ENCODE assay signal across 24 cellular contexts in the genomic region with DNA sequence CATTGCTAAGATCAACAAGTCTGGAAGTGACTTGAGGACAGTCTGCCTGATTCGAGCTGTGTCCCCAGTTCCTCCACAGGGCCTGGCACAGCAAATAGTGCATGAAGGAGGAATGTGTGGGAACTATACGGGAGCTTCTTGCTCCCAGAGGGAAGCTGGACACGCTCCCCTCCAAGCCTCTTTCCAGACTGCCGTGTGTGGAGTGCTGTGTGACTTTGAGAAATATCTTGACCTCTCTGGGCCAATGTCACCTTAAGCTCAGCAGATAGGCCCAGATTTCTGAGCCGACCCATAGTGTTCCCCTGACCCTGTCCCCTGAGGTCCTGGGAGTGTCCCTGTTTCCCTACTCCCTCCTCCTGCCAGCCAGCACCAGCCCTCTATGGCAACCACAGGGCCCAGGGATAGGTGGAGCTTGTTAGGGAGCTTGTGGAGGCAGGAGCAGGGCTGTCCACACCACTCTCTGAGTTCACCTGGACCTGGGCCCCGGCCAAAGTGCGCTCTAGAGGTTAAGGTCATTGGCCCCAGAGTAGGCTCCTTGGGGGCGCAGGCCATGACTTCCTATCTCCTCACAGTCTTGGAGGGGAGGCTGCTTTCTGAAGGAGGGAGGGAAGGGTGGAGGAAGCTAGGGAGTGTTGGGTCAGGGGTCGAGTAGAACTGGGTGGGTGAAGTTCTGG. TPM values are rescaled to one million over a fixed set of nuclear protein-coding genes. Genes with fewer than 3 reads are reported as not detected.
DNase-seq lines count a peak whose midpoint lies in the region; FAIRE-seq and TF ChIP-seq lines count a peak whose summit lies in the region.
"Had no signal": no experiment of that assay in that cellular context is flagged by ENCODE, and none has a peak within 500 bp of the region (broad histone marks: within the 10 kb centered on the region; RNA-seq: fewer than 3 reads in every experiment).

No MANE protein-coding gene starts in this region.

- H2BK15ac ChIP-seq in H1 (ENCODE audit: low read length), result no peak overlapping the region

- H3K4me2 ChIP-seq in BLaER1 (peak overlapping the region; percentile 80), H1 (ENCODE audit: insufficient read depth in 1 of 2, low read depth in 2 of 2, low read length in 2 of 2) (no peak overlapping the region), osteoblast (ENCODE audit: insufficient read depth, low read length) (no peak overlapping the region), PC-9 (no peak overlapping the region)

- H4K91ac ChIP-seq in H1 (replicated peaks; ENCODE audit: insufficient read length, low read length), result peak overlapping the region; percentile 45

- H2BK120ac ChIP-seq in H1 (replicated peaks; ENCODE audit: low read depth, low read length), result no peak overlapping the region

- CTCF ChIA-PET in HEK293 (lab: Yijun Ruan, JAX), result interaction anchor here (0.6 to 2.8 kb wide), 4 partner anchors 12 to 113 kb away, joined by 3 to 14 read pairs (median 3); no protein-coding TSS in a partner anchor
- CTCF ChIA-PET in H1 (lab: Charles Lee; ENCODE audit: partially characterized antibody), result interaction anchor here (0.6 to 21.4 kb wide), 6 partner anchors 11 to 117 kb away, joined by 3 to 547 read pairs (median 3); no protein-coding TSS in a partner anchor
- CTCF ChIA-PET in PC-9 (lab: Charles Lee), result no interaction called here

- TF ChIP-seq CTCF in HEK293 (tag by site-specific recombination; IDR thresholded peaks at IDR 0.05) (no peak), H1 (IDR thresholded peaks at IDR 0.05; ENCODE audit: control extremely low read depth in 1 of 3, insufficient read depth in 1 of 3, low read depth in 1 of 3, low read length in 3 of 3) (no peak), osteoblast (IDR thresholded peaks at IDR 0.05; ENCODE audit: extremely low read depth, low read depth, low read length) (no peak), endodermal cell (conservative IDR thresholded peaks at IDR 0.05) (no peak), PC-9 (conservative IDR thresholded peaks at IDR 0.05) (no peak)

- H3K18ac ChIP-seq in H1 (ENCODE audit: extremely low read depth, low read length), result no peak overlapping the region

- H3K9me3 Mint-ChIP-seq in endodermal cell, result no peaks in the 10 kb centered on the region
- H3K9me3 Mint-ChIP-seq: CD4-positive, alpha-beta memory T cell; HFFc6 had no signal

- H3K4me1 ChIP-seq in BLaER1, result peaks cover 77% of the 10 kb centered on the region
- no peaks in the 10 kb centered on the region for H3K4me1 ChIP-seq in HEK293 (ENCODE audit: control insufficient read depth, insufficient read depth, low read length)
- peaks cover 0 to 34% (median 9%) of the 10 kb centered on the region in 4 experiments; a peak in 6 of 7 replicates for H3K4me1 ChIP-seq in H1 (replicated peaks in 1 of 4; ENCODE audit: control insufficient read depth in 3 of 4, insufficient read depth in 4 of 4, low read length in 3 of 4)
- H3K4me1 ChIP-seq in osteoblast (ENCODE audit: insufficient read depth, low read length), result no peaks in the 10 kb centered on the region
- H3K4me1 ChIP-seq in endodermal cell (ENCODE audit: control insufficient read depth, insufficient read depth, low read length), result no peaks in the 10 kb centered on the region
- peaks cover 14% of the 10 kb centered on the region; the same call in 1 of the 2 replicates for H3K4me1 ChIP-seq in PC-9 (replicated peaks; ENCODE audit: insufficient read depth)

- H3K27ac Mint-ChIP-seq in endodermal cell, result no peak overlapping the region
- H3K27ac Mint-ChIP-seq: CD4-positive, alpha-beta memory T cell; HFFc6 had no signal

- no peak overlapping the region for H3K14ac ChIP-seq in H1 (ENCODE audit: insufficient read length)

- DNase-seq in H1 (ENCODE audit: low read depth in 1 of 2, low spot score in 2 of 2) (no peak), osteoblast (ENCODE audit: insufficient read length, low spot score, missing footprints) (peak; percentile 77), NCI-H446 (lab: John Stamatoyannopoulos, UW) (no peak), endodermal cell (no peak), PC-9 (no peak)
- DNase-seq: AML-193; CD4-positive, alpha-beta memory T cell; DMS79 treated with DMSO at 0.1 percent for 48 hours; HFFc6; Karpas-422; MG63; NCI-H1092; NCI-H1694; NCI-H226; NCI-H526 treated with DMSO at 0.1 percent for 48 hours; NK-92 treated with Interleukin-12 subunit alpha and Interleukin-12 subunit beta, amount 100 ng/mL, for 24 hours; OCI-M1; RPMI8226; SIG-M5 had no signal

- H2AFZ ChIP-seq in H1 (ENCODE audit: low read length) (no peak overlapping the region), osteoblast (ENCODE audit: low read length) (no peak overlapping the region), PC-9 (no peak overlapping the region)

- FAIRE-seq in H1 (lab: Jason Lieb, UNC), result no peak
- FAIRE-seq: D721Med had no signal

- H3K4me3 Mint-ChIP-seq in endodermal cell, result no peak overlapping the region
- H3K4me3 Mint-ChIP-seq: CD4-positive, alpha-beta memory T cell; HFFc6 had no signal

- no peak overlapping the region for H3K23ac ChIP-seq in H1 (ENCODE audit: insufficient read length)

- WGBS in H1 (ENCODE audit: extremely low coverage in 1 of 2, insufficient coverage in 1 of 2, insufficient read length in 1 of 2, insufficient replicate concordance in 2 of 2, low coverage in 1 of 2, low lambda C conversion rate in 2 of 2, missing lambda C conversion rate in 1 of 2), 2 experiments, result 94% methylated on average over 8 of the region's 9 CpGs; no CpG with 5 or more reads in 1 of the 2 experiments
- WGBS in endodermal cell (ENCODE audit: insufficient coverage in 1 of 2, insufficient read length in 1 of 2), 2 experiments, result 79 to 81% methylated on average over 6 to 9 of the region's 9 CpGs

- no peak overlapping the region for H3K4me3 ChIP-seq in BLaER1
- H3K4me3 ChIP-seq in HEK293 (ENCODE audit: low read depth, low read length), result no peak overlapping the region
- no peak overlapping the region for H3K4me3 ChIP-seq in H1 (ENCODE audit: extremely low read depth in 1 of 4, insufficient read depth in 2 of 4, low read depth in 3 of 4, low read length in 4 of 4)
- H3K4me3 ChIP-seq in osteoblast (ENCODE audit: insufficient read depth, low read length), result no peak overlapping the region
- H3K4me3 ChIP-seq in endodermal cell (ENCODE audit: low read length), result no peak overlapping the region
- no peak overlapping the region for H3K4me3 ChIP-seq in PC-9
- H3K4me3 ChIP-seq: MG63 had no signal

- peaks cover 9% of the 10 kb centered on the region for H3K4me1 Mint-ChIP-seq in endodermal cell
- H3K4me1 Mint-ChIP-seq: CD4-positive, alpha-beta memory T cell had no signal

- H3K9me2 ChIP-seq in PC-9 (ENCODE audit: insufficient read depth), result no peaks in the 10 kb centered on the region

- no peaks in the 10 kb centered on the region for H3K23me2 ChIP-seq in H1 (ENCODE audit: low read depth, low read length)

- 0 out of 2 replicates have a peak overlapping the region, but pooled peaks have one; percentile 77 for H2BK20ac ChIP-seq in H1 (ENCODE audit: low read length)

- no peaks in the 10 kb centered on the region for H3K27me3 ChIP-seq in BLaER1
- no peaks in the 10 kb centered on the region for H3K27me3 ChIP-seq in H1 (replicated peaks in 1 of 4; ENCODE audit: control insufficient read depth in 3 of 4, extremely low read depth in 1 of 4, insufficient read depth in 3 of 4, low read length in 3 of 4)
- H3K27me3 ChIP-seq in osteoblast (ENCODE audit: insufficient read depth, low read length), result peaks cover 26% of the 10 kb centered on the region
- peaks cover 13% of the 10 kb centered on the region for H3K27me3 ChIP-seq in endodermal cell (ENCODE audit: control insufficient read depth, insufficient read depth, low read length, poor library complexity, severe bottlenecking)
- peaks cover 6% of the 10 kb centered on the region for H3K27me3 ChIP-seq in PC-9 (ENCODE audit: insufficient read depth, low read depth)
- H3K27me3 ChIP-seq: MG63 had no signal

- intact Hi-C loops in PC-9 (cut with micrococcal nuclease; ENCODE audit: unreplicated experiment), result no loop called here

- H3K27me3 Mint-ChIP-seq in endodermal cell (ENCODE audit: insufficient read depth), result peaks cover 3% of the 10 kb centered on the region

- H4K20me1 ChIP-seq in BLaER1, result no peaks in the 10 kb centered on the region
- H4K20me1 ChIP-seq in H1 (replicated peaks in 1 of 2; ENCODE audit: control insufficient read depth in 1 of 2, insufficient read depth in 2 of 2, low read length in 2 of 2), result no peaks in the 10 kb centered on the region
- no peaks in the 10 kb centered on the region for H4K20me1 ChIP-seq in osteoblast (ENCODE audit: insufficient read depth, low read length)
- no peaks in the 10 kb centered on the region for H4K20me1 ChIP-seq in PC-9 (ENCODE audit: insufficient read depth)

- H3K9ac ChIP-seq in BLaER1 (no peak overlapping the region), H1 (replicated peaks in 1 of 4; ENCODE audit: extremely low read depth in 1 of 4, low read depth in 3 of 4, low read length in 3 of 4) (no peak overlapping the region), endodermal cell (ENCODE audit: extremely low read depth, low read length, poor library complexity, severe bottlenecking) (no peak overlapping the region)

- no peak for TF ChIP-seq RAD21 in H1 (IDR thresholded peaks at IDR 0.05 in 1 of 2, conservative IDR thresholded peaks at IDR 0.05 in 1 of 2; ENCODE audit: low read depth in 2 of 2, low read length in 2 of 2)

- H2AK5ac ChIP-seq in H1 (ENCODE audit: low read depth, low read length), result no peak overlapping the region

- H3K79me1 ChIP-seq in H1 (ENCODE audit: low read depth, low read length), result no peaks in the 10 kb centered on the region

- TF ChIP-seq EP300 in H1 (IDR thresholded peaks at IDR 0.05; ENCODE audit: borderline replicate concordance in 1 of 2, low read depth in 2 of 2, low read length in 2 of 2), result no peak

- no peak overlapping the region for H4K5ac ChIP-seq in H1 (ENCODE audit: insufficient read length, low read depth, low read length)

- H4K8ac ChIP-seq in H1 (ENCODE audit: extremely low read depth, insufficient read depth, low read length), result peak overlapping the region; percentile 11

- H3K79me2 ChIP-seq in H1 (ENCODE audit: control insufficient read depth in 1 of 2, insufficient read depth in 2 of 2, low read length in 2 of 2) (no peaks in the 10 kb centered on the region), osteoblast (ENCODE audit: insufficient read depth, low read length) (no peaks in the 10 kb centered on the region), PC-9 (ENCODE audit: low read depth) (no peaks in the 10 kb centered on the region)

- no peaks in the 10 kb centered on the region for H3K36me3 ChIP-seq in BLaER1
- no peaks in the 10 kb centered on the region for H3K36me3 ChIP-seq in HEK293 (ENCODE audit: control insufficient read depth in 2 of 2, insufficient read depth in 1 of 2, low read length in 2 of 2)
- H3K36me3 ChIP-seq in H1 (ENCODE audit: control insufficient read depth in 2 of 4, insufficient read depth in 4 of 4, low read length in 3 of 4), result no peaks in the 10 kb centered on the region
- no peaks in the 10 kb centered on the region for H3K36me3 ChIP-seq in osteoblast (ENCODE audit: insufficient read depth, low read length)
- no peaks in the 10 kb centered on the region for H3K36me3 ChIP-seq in endodermal cell (ENCODE audit: control insufficient read depth, insufficient read depth, low read length)
- H3K36me3 ChIP-seq in PC-9 (ENCODE audit: low read depth), result no peaks in the 10 kb centered on the region
- H3K36me3 ChIP-seq: MG63 had no signal

- H3K9me3 ChIP-seq in BLaER1, result no peaks in the 10 kb centered on the region
- no peaks in the 10 kb centered on the region for H3K9me3 ChIP-seq in HEK293 (ENCODE audit: control insufficient read depth, insufficient read depth, low read depth, low read length)
- no peaks in the 10 kb centered on the region for H3K9me3 ChIP-seq in H1 (ENCODE audit: insufficient read depth in 2 of 2, low read depth in 1 of 2, low read length in 1 of 2)
- no peaks in the 10 kb centered on the region for H3K9me3 ChIP-seq in osteoblast (ENCODE audit: low read depth, low read length)
- no peaks in the 10 kb centered on the region for H3K9me3 ChIP-seq in endodermal cell (ENCODE audit: control insufficient read depth, low read length)
- H3K9me3 ChIP-seq in PC-9 (ENCODE audit: insufficient read depth, low read depth), result no peaks in the 10 kb centered on the region
- H3K9me3 ChIP-seq: MG63 had no signal

- H3K36me3 Mint-ChIP-seq in endodermal cell (ENCODE audit: low read depth), result no peaks in the 10 kb centered on the region
- H3K36me3 Mint-ChIP-seq: CD4-positive, alpha-beta memory T cell had no signal

- POLR2A ChIA-PET in HEK293 (lab: Yijun Ruan, JAX) (interaction anchor here (1.2 kb wide), 1 partner anchor 29 kb away, joined by 3 read pairs; no protein-coding TSS in a partner anchor), H1 (lab: Charles Lee; ENCODE audit: partially characterized antibody) (interaction anchor here (0.6 to 1.1 kb wide), 2 partner anchors 19 to 36 kb away, joined by 3 read pairs; no protein-coding TSS in a partner anchor), PC-9 (lab: Charles Lee; ENCODE audit: unreplicated experiment) (no interaction called here)

- no peak overlapping the region for H3K4ac ChIP-seq in H1 (replicated peaks; ENCODE audit: insufficient read length, low read depth, low read length)

- H3K27ac ChIP-seq in BLaER1, result peak overlapping the region; percentile 80; the same call in 1 of the 2 replicates
- no peak overlapping the region for H3K27ac ChIP-seq in HEK293 (ENCODE audit: extremely low read depth, low read depth, low read length)
- H3K27ac ChIP-seq in H1 (ENCODE audit: low read depth, low read length), result no peak overlapping the region
- no peak overlapping the region for H3K27ac ChIP-seq in osteoblast (ENCODE audit: low read depth, low read length)
- no peak overlapping the region for H3K27ac ChIP-seq in endodermal cell (ENCODE audit: low read depth, low read length)
- no peak overlapping the region for H3K27ac ChIP-seq in PC-9

- H2BK5ac ChIP-seq in H1 (ENCODE audit: low read depth, low read length), result no peak overlapping the region

- TF ChIP-seq POLR2A in H1 (IDR thresholded peaks at IDR 0.05; ENCODE audit: control extremely low read depth in 1 of 2, low read depth in 2 of 2, low read length in 2 of 2), result no peak

- no peak overlapping the region; the same call in 1 of the 2 replicates for H2BK12ac ChIP-seq in H1 (ENCODE audit: low read depth, low read length)

- H3K56ac ChIP-seq in H1 (replicated peaks; ENCODE audit: insufficient read length, low read depth, low read length), result no peak overlapping the region

- peaks cover 6% of the 10 kb centered on the region; the same call in 1 of the 2 replicates for H3F3A ChIP-seq in PC-9 (ENCODE audit: insufficient read depth, low read depth)

- no TSS peak for BruUV-seq in PC-9 (replicated peaks; lab: Mats Ljungman, UMichigan)

RNA-seq across cellular contexts. Expression of a gene that starts 6.3 kb away (rescaled TPM):
- not detected in 2 replicates for total RNA-seq in H1 (2021; fragmentation: NEBNext Ultra II Directional; extraction: Animal tissue kit (Norgen Biotek cat#: 25700))
- not detected in 2 replicates for polyA plus RNA-seq in H1 (2011; rRNA removed)
- polyA plus RNA-seq in H1 (2011; cell fraction: cytosol; rRNA removed), result not detected
- polyA plus RNA-seq in H1 (2011; cell fraction: nucleus; rRNA removed), result not detected
- not detected in 4 replicates for polyA plus RNA-seq in H1 (2012, experiment 1 of 2)
- polyA plus RNA-seq in H1 (2012, experiment 2 of 2), result not detected
- not detected for polyA plus RNA-seq in H1 (2013, experiment 1 of 2)
- not detected for polyA plus RNA-seq in H1 (2013, experiment 2 of 2)
- polyA minus RNA-seq in H1 (2011; rRNA and poly(A)+ RNA removed), result not detected in 2 replicates
- not detected for polyA minus RNA-seq in H1 (2011; cell fraction: cytosol; rRNA and poly(A)+ RNA removed)
- not detected for polyA minus RNA-seq in H1 (2011; cell fraction: nucleus; rRNA and poly(A)+ RNA removed)
- not detected in 2 replicates for total RNA-seq in osteoblast
- not detected for total RNA-seq in endodermal cell
- not detected for polyA plus RNA-seq in endodermal cell (2013, experiment 1 of 2)
- not detected for polyA plus RNA-seq in endodermal cell (2013, experiment 2 of 2)
- not detected in 2 replicates for total RNA-seq in PC-9 (2021)
- total RNA-seq: CD4-positive, alpha-beta memory T cell; G401; H4; HFFc6 had no signal
- polyA plus RNA-seq: CD4-positive, alpha-beta memory T cell had no signal

RNA-seq across cellular contexts. Expression of a gene that starts 26.4 kb away (rescaled TPM):
- total RNA-seq in H1 (2021; fragmentation: NEBNext Ultra II Directional; extraction: Animal tissue kit (Norgen Biotek cat#: 25700)), result not detected in 2 replicates
- polyA plus RNA-seq in H1 (2011; rRNA removed), result not detected in 2 replicates
- not detected for polyA plus RNA-seq in H1 (2011; cell fraction: cytosol; rRNA removed)
- not detected for polyA plus RNA-seq in H1 (2011; cell fraction: nucleus; rRNA removed)
- polyA plus RNA-seq in H1 (2012, experiment 1 of 2), result not detected in 4 replicates
- polyA plus RNA-seq in H1 (2012, experiment 2 of 2), result not detected
- not detected for polyA plus RNA-seq in H1 (2013, experiment 1 of 2)
- not detected for polyA plus RNA-seq in H1 (2013, experiment 2 of 2)
- polyA minus RNA-seq in H1 (2011; rRNA and poly(A)+ RNA removed), result not detected in 2 replicates
- not detected for polyA minus RNA-seq in H1 (2011; cell fraction: cytosol; rRNA and poly(A)+ RNA removed)
- not detected for polyA minus RNA-seq in H1 (2011; cell fraction: nucleus; rRNA and poly(A)+ RNA removed)
- not detected in 2 replicates for total RNA-seq in osteoblast
- not detected for total RNA-seq in endodermal cell
- polyA plus RNA-seq in endodermal cell (2013, experiment 1 of 2), result not detected
- not detected for polyA plus RNA-seq in endodermal cell (2013, experiment 2 of 2)
- not detected in 2 replicates for total RNA-seq in PC-9 (2021)
- total RNA-seq: CD4-positive, alpha-beta memory T cell; G401; H4 had no signal
- polyA plus RNA-seq: CD4-positive, alpha-beta memory T cell had no signal

RNA-seq across cellular contexts. Expression of a gene that starts 52.6 kb away (rescaled TPM):
- total RNA-seq in H1 (2021; fragmentation: NEBNext Ultra II Directional; extraction: Animal tissue kit (Norgen Biotek cat#: 25700)), result 43.5 and 44.1 TPM in 2 replicates
- 94.4 and 122 TPM in 2 replicates for polyA plus RNA-seq in H1 (2011; rRNA removed)
- 97.4 TPM for polyA plus RNA-seq in H1 (2011; cell fraction: cytosol; rRNA removed)
- 218 TPM for polyA plus RNA-seq in H1 (2011; cell fraction: nucleus; rRNA removed)
- polyA plus RNA-seq in H1 (2012, experiment 1 of 2), result 31.5 to 49.8 TPM (median 46.9 TPM) in 4 replicates
- 58.2 TPM for polyA plus RNA-seq in H1 (2012, experiment 2 of 2)
- 58.5 TPM for polyA plus RNA-seq in H1 (2013, experiment 1 of 2)
- 54.7 TPM for polyA plus RNA-seq in H1 (2013, experiment 2 of 2)
- 44.0 and 46.7 TPM in 2 replicates for polyA minus RNA-seq in H1 (2011; rRNA and poly(A)+ RNA removed)
- polyA minus RNA-seq in H1 (2011; cell fraction: cytosol; rRNA and poly(A)+ RNA removed), result 36.4 TPM
- polyA minus RNA-seq in H1 (2011; cell fraction: nucleus; rRNA and poly(A)+ RNA removed), result 30.8 TPM
- total RNA-seq in osteoblast (23.2 and 25.0 TPM in 2 replicates), endodermal cell (10 to 100 TPM; 46.7 to 59.0 TPM), PC-9 (2021) (39.7 and 48.8 TPM in 2 replicates)
- polyA plus RNA-seq in endodermal cell (2013, experiment 1 of 2), result 64.3 TPM
- 59.8 TPM for polyA plus RNA-seq in endodermal cell (2013, experiment 2 of 2)
